ENCODE assay signal across 16 cellular contexts in the genomic region with DNA sequence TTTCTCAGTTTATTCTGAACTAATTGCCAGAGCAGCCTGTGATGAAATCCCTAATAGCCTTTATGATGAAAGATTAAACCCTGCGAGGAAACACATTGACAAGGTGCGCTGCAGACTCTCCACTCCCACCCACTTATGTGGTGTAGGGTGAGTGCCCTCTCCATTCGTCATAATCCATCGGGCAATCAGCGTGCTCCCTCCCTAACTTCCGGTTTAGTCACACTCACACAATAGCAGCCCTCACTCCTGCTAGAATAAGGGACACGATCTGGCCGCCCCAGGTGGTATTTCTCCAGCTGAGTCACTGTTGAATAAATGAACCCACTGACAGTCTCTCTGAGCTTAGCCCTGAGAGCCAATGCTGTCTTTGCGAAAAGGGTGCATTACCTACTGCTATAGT.
A peak's percentile ranks its signal among the peaks of the same experiment; 100 is the strongest.
DNase-seq lines count a peak whose midpoint lies in the region; ATAC-seq and TF ChIP-seq lines count a peak whose summit lies in the region.
"Had no signal": no experiment of that assay in that cellular context is flagged by ENCODE, and none has a peak within 500 bp of the region (broad histone marks: within the 10 kb centered on the region; RNA-seq: fewer than 3 reads in every experiment).

No MANE protein-coding gene starts in this region.

- H3K4me3 ChIP-seq in astrocyte of the spinal cord (ENCODE audit: low read depth, low read length) = no peak overlapping the region
- H3K4me3 ChIP-seq: adrenal gland; BLaER1 treated with 17β-estradiol and CSF1 and Interleukin-3, amounts not matched to agents 10 nM and 100 nM; coronary artery had no signal

- in situ Hi-C loops in astrocyte of the spinal cord (cut with HindIII; ENCODE audit: low sequenced_read_pairs) = no loop called here

- DNase-seq in HT-29 (ENCODE audit: low spot score) (peak; percentile 28), NCI-H2227 (lab: John Stamatoyannopoulos, UW; ENCODE audit: unreplicated experiment) (peak; percentile 19), astrocyte of the spinal cord (ENCODE audit: low read depth, low spot score) (peak; percentile 64), renal cortical epithelial cell (ENCODE audit: low read depth) (peak; percentile 68), amniotic stem cell (lab: John Stamatoyannopoulos, UW) (no peak), DMS114 treated with DMSO at 0.1 percent for 48 hours (lab: John Stamatoyannopoulos, UW; ENCODE audit: unreplicated experiment) (no peak)
- DNase-seq: adrenal gland; DND-41; erythroblast; stimulated activated CD4-positive, alpha-beta T cell treated with anti-CD3 and anti-CD28 coated beads, Interleukin-2, amount 100 ng/mL, for 24 hours; SW 1271 had no signal

- no peak for TF ChIP-seq CTCF in astrocyte of the spinal cord (IDR thresholded peaks at IDR 0.05; ENCODE audit: low read depth, low read length)

- no peak for ATAC-seq in GM19328 (IDR thresholded peaks at IDR 0.05; ENCODE audit: unreplicated experiment)
- ATAC-seq: activated T-helper 17 cell treated with anti-CD3 and anti-CD28 coated beads, Interleukin-2, amount 50 U/mL, for 72 hours; sciatic nerve had no signal

Comparison
In these comparisons a context has a peak if more than half of its experiments do, and no peak if none do; other contexts are left out.
1. DNase-seq: peak in HT-29 (single experiment), NCI-H2227 (single experiment), astrocyte of the spinal cord (single experiment) and renal cortical epithelial cell (single experiment); none in amniotic stem cell (single experiment) and DMS114 treated with DMSO at 0.1 percent for 48 hours (single experiment).